In genomic region chr1:1435911-1436633, GRCh38 we compare ENCODE assay signal across 8 cellular contexts. TPM values are rescaled to one million over a fixed set of nuclear protein-coding genes. Genes with fewer than 3 reads are reported as not detected.
DNase-seq lines count a peak whose midpoint lies in the region; ATAC-seq and TF ChIP-seq lines count a peak whose summit lies in the region.

No MANE protein-coding gene starts in this region.

- H3K4me1 Mint-ChIP-seq in endothelial cell (ENCODE audit: unreplicated experiment) (peaks cover 13% of the 10 kb centered on the region), natural killer cell (peaks cover 4 to 10% of the 10 kb centered on the region in 2 donors)

- H3K27ac ChIP-seq in HUES48 (ENCODE audit: low read depth, low read length) = no peak overlapping the region

- peak overlapping the region; percentile 24 for H3K4me3 ChIP-seq in AG09309 (ENCODE audit: control insufficient read depth, low read depth, low read length)
- peak overlapping the region; percentile 71 for H3K4me3 ChIP-seq in HUES48 (ENCODE audit: low read depth, low read length)

- TF ChIP-seq CTCF in AG09309 (IDR thresholded peaks at IDR 0.05; ENCODE audit: control insufficient read depth, insufficient read depth, low read depth, low read length, missing control alignments) = no peak
- TF ChIP-seq CTCF in endothelial cell (IDR thresholded peaks at IDR 0.05; ENCODE audit: unreplicated experiment) = no peak
- no peak for TF ChIP-seq CTCF in natural killer cell (IDR thresholded peaks at IDR 0.05)

- peak overlapping the region; percentile 88 for H3K4me3 Mint-ChIP-seq in endothelial cell (ENCODE audit: unreplicated experiment)
- H3K4me3 Mint-ChIP-seq in natural killer cell = peak overlapping the region; percentile 58

- peaks cover 29% of the 10 kb centered on the region for H3K4me1 ChIP-seq in HUES48 (ENCODE audit: control insufficient read depth, insufficient read depth, low read length)

- H3K36me3 Mint-ChIP-seq in endothelial cell (ENCODE audit: low read depth, unreplicated experiment) (peaks cover 4% of the 10 kb centered on the region), natural killer cell (no peaks in the 10 kb centered on the region)

- ATAC-seq in natural killer cell = no peak
- ATAC-seq in GM19324 (IDR thresholded peaks at IDR 0.05; ENCODE audit: low FRiP score, unreplicated experiment) = no peak
- no peak for ATAC-seq in GM18873 (IDR thresholded peaks at IDR 0.05; ENCODE audit: low FRiP score, unreplicated experiment)

- intact Hi-C loops in natural killer cell (cut with micrococcal nuclease) = no loop called here

- no peaks in the 10 kb centered on the region for H3K9me3 ChIP-seq in HUES48 (ENCODE audit: control insufficient read depth, insufficient read depth, low read length)

- H3K27me3 Mint-ChIP-seq in endothelial cell (ENCODE audit: unreplicated experiment) (peaks cover 2% of the 10 kb centered on the region), natural killer cell (ENCODE audit: low read depth in 2 of 2) (peaks cover 0 to 14% of the 10 kb centered on the region in 2 donors)

- H3K9me3 Mint-ChIP-seq in endothelial cell (ENCODE audit: unreplicated experiment) (no peaks in the 10 kb centered on the region), natural killer cell (no peaks in the 10 kb centered on the region)

- H3K27ac Mint-ChIP-seq in endothelial cell (ENCODE audit: unreplicated experiment) (no peak overlapping the region), natural killer cell (no peak overlapping the region)

- no peak for DNase-seq in AG09309 (ENCODE audit: low read depth)
- no peak for DNase-seq in endothelial cell (ENCODE audit: low spot score)
- no peak for DNase-seq in natural killer cell
- no peak for DNase-seq in stimulated activated CD4-positive, alpha-beta T cell treated with anti-CD3 and anti-CD28 coated beads, Interleukin-1b, Interleukin-23, amount 100 ng/mL, for 48 hours
- no peak for DNase-seq in hippocampal formation (lab: John Stamatoyannopoulos, UW)

- peak overlapping the region; percentile 54; the same call in 1 of the 2 replicates for H3K9ac ChIP-seq in HUES48 (ENCODE audit: low read depth, low read length)

- peaks cover 11% of the 10 kb centered on the region for H3K27me3 ChIP-seq in HUES48 (ENCODE audit: control insufficient read depth, insufficient read depth, low read length)

- H3K36me3 ChIP-seq in HUES48 (ENCODE audit: control insufficient read depth, insufficient read depth, low read length) = peaks cover 3% of the 10 kb centered on the region; the same call in 1 of the 2 replicates

RNA-seq across cellular contexts. Expression of gene VWA1, which starts 0.6 kb away (rescaled TPM):
- total RNA-seq in endothelial cell (ENCODE audit: unreplicated experiment) (34.2 TPM), natural killer cell (not detected)

RNA-seq across cellular contexts. Expression of gene ATAD3C, which starts 13.4 kb away (rescaled TPM):
- 2.9 TPM for total RNA-seq in endothelial cell (ENCODE audit: unreplicated experiment)
- total RNA-seq in natural killer cell = 1 to 10 TPM in 2 of 3 donors, under 1 TPM in 1; 0.13 to 2.2 (median 1.5) TPM

RNA-seq across cellular contexts. Expression of gene ANKRD65, which starts 15.0 kb away (rescaled TPM):
- total RNA-seq in endothelial cell (ENCODE audit: unreplicated experiment) = 0.31 TPM
- not detected for total RNA-seq in natural killer cell

RNA-seq across cellular contexts. Expression of gene MRPL20, which starts 29.0 kb away (rescaled TPM):
- total RNA-seq in endothelial cell (ENCODE audit: unreplicated experiment) (95.0 TPM), natural killer cell (100 to 1,000 TPM in 1 of 3 donors, 10 to 100 TPM in 2; 90.9 to 111 (median 92.7) TPM)

RNA-seq across cellular contexts. Expression of gene ATAD3B, which starts 35.5 kb away (rescaled TPM):
- total RNA-seq in endothelial cell (ENCODE audit: unreplicated experiment) = 27.2 TPM
- 10 to 100 TPM; 31.9 to 52.4 (median 42.9) TPM for total RNA-seq in natural killer cell

Comparison
In these comparisons a context has a peak if more than half of its experiments do, and no peak if none do; other contexts are left out.
1. RNA of gene VWA1, which starts 0.6 kb away (total RNA-seq): 34.2 TPM in endothelial cell (single experiment); not detected in natural killer cell; every median in the first group is over 10 times any median in the second.